Comparison of ENCODE assay signal across 2 cellular contexts in the genomic region with DNA sequence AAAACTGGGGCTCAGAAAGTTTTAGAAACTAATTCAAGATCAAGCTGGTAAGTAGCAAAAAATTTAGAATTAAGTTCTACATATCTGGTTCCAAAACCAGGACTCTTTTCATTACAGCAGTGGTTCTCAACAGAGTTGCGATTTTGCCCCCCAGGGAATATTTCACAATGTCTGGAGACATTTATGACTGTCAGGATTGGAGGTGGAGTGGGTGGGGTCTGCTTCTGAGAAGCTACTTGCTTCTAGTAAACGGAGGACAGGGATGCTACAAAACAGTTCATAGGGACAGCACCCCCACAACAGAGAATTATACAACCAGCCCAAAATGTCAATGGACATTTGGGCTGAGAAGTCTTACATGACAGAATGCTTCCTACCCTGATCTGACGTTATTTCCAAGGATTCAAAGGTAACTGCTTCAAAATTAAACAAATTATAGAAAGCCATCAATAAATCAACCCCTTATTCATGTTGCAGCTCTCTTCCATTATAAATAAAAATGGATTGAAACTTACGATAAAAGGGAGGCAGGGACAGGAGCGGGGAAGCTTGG.
A peak's percentile ranks its signal among the peaks of the same experiment; 100 is the strongest.
TF ChIP-seq lines count a peak whose summit lies in the region.

No MANE protein-coding gene starts in this region.

TF ChIP-seq in GM12878, 131 proteins besides CTCF, POLR2A, EP300 and RAD21:
- TF ChIP-seq, protein P1, sequence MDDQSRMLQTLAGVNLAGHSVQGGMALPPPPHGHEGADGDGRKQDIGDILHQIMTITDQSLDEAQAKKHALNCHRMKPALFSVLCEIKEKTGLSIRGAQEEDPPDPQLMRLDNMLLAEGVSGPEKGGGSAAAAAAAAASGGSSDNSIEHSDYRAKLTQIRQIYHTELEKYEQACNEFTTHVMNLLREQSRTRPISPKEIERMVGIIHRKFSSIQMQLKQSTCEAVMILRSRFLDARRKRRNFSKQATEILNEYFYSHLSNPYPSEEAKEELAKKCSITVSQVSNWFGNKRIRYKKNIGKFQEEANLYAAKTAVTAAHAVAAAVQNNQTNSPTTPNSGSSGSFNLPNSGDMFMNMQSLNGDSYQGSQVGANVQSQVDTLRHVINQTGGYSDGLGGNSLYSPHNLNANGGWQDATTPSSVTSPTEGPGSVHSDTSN (IDR thresholded peaks at IDR 0.05; ENCODE audit: insufficient replicate concordance, low read depth, low read length) = no peak
- TF ChIP-seq NFXL1 (IDR thresholded peaks at IDR 0.05; ENCODE audit: borderline replicate concordance) (no peak), GABPA (IDR thresholded peaks at IDR 0.05; ENCODE audit: low read depth) (no peak)
- TF ChIP-seq, protein P2, sequence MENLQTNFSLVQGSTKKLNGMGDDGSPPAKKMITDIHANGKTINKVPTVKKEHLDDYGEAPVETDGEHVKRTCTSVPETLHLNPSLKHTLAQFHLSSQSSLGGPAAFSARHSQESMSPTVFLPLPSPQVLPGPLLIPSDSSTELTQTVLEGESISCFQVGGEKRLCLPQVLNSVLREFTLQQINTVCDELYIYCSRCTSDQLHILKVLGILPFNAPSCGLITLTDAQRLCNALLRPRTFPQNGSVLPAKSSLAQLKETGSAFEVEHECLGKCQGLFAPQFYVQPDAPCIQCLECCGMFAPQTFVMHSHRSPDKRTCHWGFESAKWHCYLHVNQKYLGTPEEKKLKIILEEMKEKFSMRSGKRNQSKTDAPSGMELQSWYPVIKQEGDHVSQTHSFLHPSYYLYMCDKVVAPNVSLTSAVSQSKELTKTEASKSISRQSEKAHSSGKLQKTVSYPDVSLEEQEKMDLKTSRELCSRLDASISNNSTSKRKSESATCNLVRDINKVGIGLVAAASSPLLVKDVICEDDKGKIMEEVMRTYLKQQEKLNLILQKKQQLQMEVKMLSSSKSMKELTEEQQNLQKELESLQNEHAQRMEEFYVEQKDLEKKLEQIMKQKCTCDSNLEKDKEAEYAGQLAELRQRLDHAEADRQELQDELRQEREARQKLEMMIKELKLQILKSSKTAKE (IDR thresholded peaks at IDR 0.05; ENCODE audit: low read depth, poor library complexity, severe bottlenecking) = no peak

TF ChIP-seq in HepG2, 621 proteins besides CTCF, POLR2A, EP300 and RAD21:
- TF ChIP-seq HNRNPLL (IDR thresholded peaks at IDR 0.05; ENCODE audit: low read depth, low read length, poor library complexity, severe bottlenecking) = no peak
- TF ChIP-seq, protein P3, sequence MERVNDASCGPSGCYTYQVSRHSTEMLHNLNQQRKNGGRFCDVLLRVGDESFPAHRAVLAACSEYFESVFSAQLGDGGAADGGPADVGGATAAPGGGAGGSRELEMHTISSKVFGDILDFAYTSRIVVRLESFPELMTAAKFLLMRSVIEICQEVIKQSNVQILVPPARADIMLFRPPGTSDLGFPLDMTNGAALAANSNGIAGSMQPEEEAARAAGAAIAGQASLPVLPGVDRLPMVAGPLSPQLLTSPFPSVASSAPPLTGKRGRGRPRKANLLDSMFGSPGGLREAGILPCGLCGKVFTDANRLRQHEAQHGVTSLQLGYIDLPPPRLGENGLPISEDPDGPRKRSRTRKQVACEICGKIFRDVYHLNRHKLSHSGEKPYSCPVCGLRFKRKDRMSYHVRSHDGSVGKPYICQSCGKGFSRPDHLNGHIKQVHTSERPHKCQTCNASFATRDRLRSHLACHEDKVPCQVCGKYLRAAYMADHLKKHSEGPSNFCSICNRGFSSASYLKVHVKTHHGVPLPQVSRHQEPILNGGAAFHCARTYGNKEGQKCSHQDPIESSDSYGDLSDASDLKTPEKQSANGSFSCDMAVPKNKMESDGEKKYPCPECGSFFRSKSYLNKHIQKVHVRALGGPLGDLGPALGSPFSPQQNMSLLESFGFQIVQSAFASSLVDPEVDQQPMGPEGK (CRISPR knock-in tag; IDR thresholded peaks at IDR 0.05) = peak; percentile 51
- TF ChIP-seq, protein P4, sequence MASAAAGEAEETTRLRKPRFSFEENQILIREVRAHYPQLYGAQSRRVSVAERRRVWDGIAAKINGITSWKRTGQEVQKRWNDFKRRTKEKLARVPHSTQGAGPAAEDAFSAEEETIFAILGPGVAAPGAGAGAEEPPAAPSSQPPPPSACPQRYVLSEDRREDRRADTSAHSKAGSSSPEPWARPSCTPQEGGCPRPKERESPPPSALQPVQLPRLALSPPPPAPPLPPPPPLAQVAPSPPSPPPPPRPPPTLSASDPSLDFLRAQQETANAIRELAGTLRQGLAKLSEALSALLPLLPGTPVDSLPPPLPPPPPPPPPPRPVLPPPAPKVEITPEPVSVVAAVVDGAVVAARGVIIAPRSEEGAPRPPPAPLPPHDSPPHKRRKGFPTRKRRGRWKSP (CRISPR knock-in tag; IDR thresholded peaks at IDR 0.05) = 0 out of 2 replicates have a peak, but pooled peaks have one; percentile 5
- TF ChIP-seq, protein P5, sequence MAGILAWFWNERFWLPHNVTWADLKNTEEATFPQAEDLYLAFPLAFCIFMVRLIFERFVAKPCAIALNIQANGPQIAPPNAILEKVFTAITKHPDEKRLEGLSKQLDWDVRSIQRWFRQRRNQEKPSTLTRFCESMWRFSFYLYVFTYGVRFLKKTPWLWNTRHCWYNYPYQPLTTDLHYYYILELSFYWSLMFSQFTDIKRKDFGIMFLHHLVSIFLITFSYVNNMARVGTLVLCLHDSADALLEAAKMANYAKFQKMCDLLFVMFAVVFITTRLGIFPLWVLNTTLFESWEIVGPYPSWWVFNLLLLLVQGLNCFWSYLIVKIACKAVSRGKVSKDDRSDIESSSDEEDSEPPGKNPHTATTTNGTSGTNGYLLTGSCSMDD (CRISPR knock-in tag; IDR thresholded peaks at IDR 0.05) = no peak
